25 cellular contexts compared by ENCODE assay signal in genomic region chr1:6957341-6957740, GRCh38.
"Had no signal": no experiment of that assay in that cellular context is flagged by ENCODE, and none has a peak within 500 bp of the region (broad histone marks: within the 10 kb centered on the region; RNA-seq: fewer than 3 reads in every experiment).

No MANE protein-coding gene starts in this region.

- H3K4me3 ChIP-seq: lower lobe of right lung, pancreas, prostate gland, sigmoid colon, spleen, tibial nerve, upper lobe of left lung, vagina had no signal

- ATAC-seq: left cardiac atrium; left lobe of liver; left ventricle myocardium superior; lower lobe of right lung; natural killer cell; pancreas; stimulated activated memory B cell treated with anti-CD40 and anti-IgM and Interleukin-4, amounts not matched to agents 10 μg/mL and 1 μg/mL and 100 μg/mL, for 72 hours; stimulated activated naive CD8-positive, alpha-beta T cell treated with anti-CD3 and anti-CD28 coated beads, Interleukin-15, amount 100 ng/mL, for 72 hours had no signal

- H3K27ac Mint-ChIP-seq: mesothelial cell of epicardium; naive B cell; natural killer cell; nephron progenitor cell; stimulated activated memory B cell treated with anti-CD40 and anti-IgM and Interleukin-4, amounts not matched to agents 10 μg/mL and 1 μg/mL and 100 μg/mL, for 72 hours; stimulated activated naive CD8-positive, alpha-beta T cell treated with anti-CD3 and anti-CD28 coated beads, Interleukin-15, amount 100 ng/mL, for 72 hours had no signal

- H3K36me3 ChIP-seq: lower lobe of right lung, pancreas, prostate gland, sigmoid colon, spleen, tibial nerve, upper lobe of left lung, vagina had no signal

- H3K9me3 ChIP-seq: lower lobe of right lung, pancreas, prostate gland, sigmoid colon, spleen, tibial nerve, upper lobe of left lung, vagina had no signal

- H3K4me1 Mint-ChIP-seq: stimulated activated memory B cell treated with anti-CD40 and anti-IgM and Interleukin-4, amounts not matched to agents 10 μg/mL and 1 μg/mL and 100 μg/mL, for 72 hours had no signal

- H3K27ac ChIP-seq: lower lobe of right lung, pancreas, prostate gland, sigmoid colon, spleen, tibial nerve, upper lobe of left lung, vagina had no signal

- H3K4me3 Mint-ChIP-seq: mesothelial cell of epicardium; naive B cell; natural killer cell; nephron progenitor cell; stimulated activated memory B cell treated with anti-CD40 and anti-IgM and Interleukin-4, amounts not matched to agents 10 μg/mL and 1 μg/mL and 100 μg/mL, for 72 hours; stimulated activated naive CD8-positive, alpha-beta T cell treated with anti-CD3 and anti-CD28 coated beads, Interleukin-15, amount 100 ng/mL, for 72 hours had no signal

- H3K4me1 ChIP-seq: pancreas, prostate gland had no signal

- DNase-seq: hippocampal formation; kidney glomerular epithelial cell; left cardiac atrium; left ventricle myocardium superior; lower lobe of right lung; mammary epithelial cell; mesenchymal stem cell; naive B cell; natural killer cell; nephron progenitor cell; pancreas; sigmoid colon; small intestine; spleen; stimulated activated CD4-positive, alpha-beta T cell treated with anti-CD3 and anti-CD28 coated beads, Interleukin-4, amount 100 ng/mL, for 4 hours; stimulated activated CD8-positive, alpha-beta memory T cell treated with anti-CD3 and anti-CD28 coated beads, Interleukin-4, amount 100 ng/mL, for 48 hours; stimulated activated naive CD4-positive, alpha-beta T cell treated with Interleukin-2 at 50 U/mL for 16 hours; stimulated activated naive CD8-positive, alpha-beta T cell treated with anti-CD3 and anti-CD28 coated beads, Interleukin-15, amount 100 ng/mL, for 72 hours; upper lobe of left lung had no signal

- H3K9me3 Mint-ChIP-seq: mesothelial cell of epicardium; natural killer cell; nephron progenitor cell; stimulated activated memory B cell treated with anti-CD40 and anti-IgM and Interleukin-4, amounts not matched to agents 10 μg/mL and 1 μg/mL and 100 μg/mL, for 72 hours; stimulated activated naive CD8-positive, alpha-beta T cell treated with anti-CD3 and anti-CD28 coated beads, Interleukin-15, amount 100 ng/mL, for 72 hours had no signal

- H3K36me3 Mint-ChIP-seq: mesothelial cell of epicardium; naive B cell; natural killer cell; stimulated activated memory B cell treated with anti-CD40 and anti-IgM and Interleukin-4, amounts not matched to agents 10 μg/mL and 1 μg/mL and 100 μg/mL, for 72 hours had no signal
